In the genomic region with DNA sequence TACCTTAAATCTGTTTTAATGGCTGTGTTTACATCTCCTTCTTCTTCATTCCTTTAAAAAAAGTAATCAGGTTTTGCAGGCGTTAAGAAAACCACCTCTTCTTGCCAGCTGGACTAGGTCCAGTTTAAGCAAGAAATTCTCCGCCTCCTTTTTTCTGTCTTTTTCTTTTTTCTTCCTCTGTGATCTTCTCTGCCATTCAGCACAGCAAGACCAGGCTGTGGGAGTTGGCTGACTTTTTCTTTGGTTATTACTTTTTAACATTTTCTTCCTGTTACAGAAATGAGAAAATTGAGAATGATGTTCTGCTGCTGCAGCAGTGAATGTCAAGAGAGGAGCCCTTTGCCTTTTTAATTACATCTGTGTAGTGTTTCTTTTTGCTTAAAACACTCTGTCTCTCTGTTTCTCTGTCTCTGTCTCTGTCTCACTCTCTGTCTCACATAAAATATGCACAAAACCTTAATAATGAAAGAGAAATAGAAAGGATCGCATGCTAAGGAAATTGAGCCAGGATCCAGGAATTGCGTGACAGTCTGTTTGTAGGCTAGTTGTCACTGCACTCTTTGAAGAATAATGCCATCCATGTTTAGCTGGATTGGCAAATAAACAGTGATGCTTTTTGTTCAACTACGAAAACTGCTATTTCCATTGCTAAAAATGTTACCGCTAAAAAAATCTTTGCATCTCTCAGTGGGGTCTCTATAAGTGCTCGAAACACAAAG, we compare ENCODE assay signal across 17 cellular contexts.
DNase-seq lines count a peak whose midpoint lies in the region; ATAC-seq and TF ChIP-seq lines count a peak whose summit lies in the region.
"Had no signal": no experiment of that assay in that cellular context is flagged by ENCODE, and none has a peak within 500 bp of the region (broad histone marks: within the 10 kb centered on the region; RNA-seq: fewer than 3 reads in every experiment).

No MANE protein-coding gene starts in this region.

- DNase-seq in AG20443 (ENCODE audit: low spot score): peak; percentile 25
- DNase-seq in IMR-90: no peak
- DNase-seq in caudate nucleus (lab: John Stamatoyannopoulos, UW): no peak
- no peak for DNase-seq in nephron progenitor cell
- no peak for DNase-seq in NCI-H446 (lab: John Stamatoyannopoulos, UW)
- no peak for DNase-seq in NCI-H1105 (lab: John Stamatoyannopoulos, UW)
- no peak for DNase-seq in NCI-H226
- no peak for DNase-seq in OCI-M2 (lab: John Stamatoyannopoulos, UW; ENCODE audit: unreplicated experiment)
- DNase-seq: activated CD4-positive, alpha-beta T cell treated with anti-CD3 and anti-CD28 coated beads, Interleukin-2, amount 10 ng/mL, durations not matched to agents 7 days and 5 days; activated naive CD8-positive, alpha-beta T cell treated with anti-CD3 and anti-CD28 coated beads, Interleukin-2, amount 10 ng/mL, durations not matched to agents 7 days and 5 days; heart left ventricle; NCI-H69; ovary; stimulated activated CD4-positive, alpha-beta T cell treated with anti-CD3 and anti-CD28 coated beads, Interleukin-2, amount 100 ng/mL, for 48 hours; stomach had no signal

- peaks cover 23% of the 10 kb centered on the region for H3K4me1 Mint-ChIP-seq in nephron progenitor cell

- no peaks in the 10 kb centered on the region for H3K27me3 ChIP-seq in IMR-90 (ENCODE audit: control insufficient read depth, insufficient read depth, low read length)
- H3K27me3 ChIP-seq: heart left ventricle, ovary, SJCRH30, stomach had no signal

- H2BK5ac ChIP-seq in IMR-90 (ENCODE audit: low read depth, low read length, poor library complexity, severe bottlenecking): peak overlapping the region; percentile 30

- in situ Hi-C loops in IMR-90 (cut with MboI; ENCODE audit: low sequenced_read_pairs): no loop called here

- ATAC-seq in IMR-90 (ENCODE audit: low read depth): no peak
- ATAC-seq: heart left ventricle had no signal

- H3K9me3 ChIP-seq in IMR-90 (ENCODE audit: control insufficient read depth, insufficient read depth, low read length): no peaks in the 10 kb centered on the region
- H3K9me3 ChIP-seq: heart left ventricle, ovary, SJCRH30, stomach had no signal

- H3K4me3 ChIP-seq in IMR-90 (ENCODE audit: insufficient read depth, low read depth, low read length): no peak overlapping the region; the same call in 1 of the 2 replicates
- H3K4me3 ChIP-seq: ovary, SJCRH30, stomach had no signal

- H2AK5ac ChIP-seq in IMR-90 (ENCODE audit: low read depth, low read length): no peak overlapping the region

- H4K91ac ChIP-seq in IMR-90 (ENCODE audit: insufficient read depth, low read depth, low read length): peak overlapping the region; percentile 10; the same call in 1 of the 2 replicates

- H3K4me2 ChIP-seq in IMR-90 (ENCODE audit: low read depth, low read length): peak overlapping the region; percentile 89

- no peak for TF ChIP-seq POLR2A in IMR-90 (IDR thresholded peaks at IDR 0.05; ENCODE audit: low read depth, low read length)

- no TSS peak for BruUV-seq in IMR-90 (replicated peaks; lab: Mats Ljungman, UMichigan)

- H4K20me1 ChIP-seq in IMR-90 (ENCODE audit: insufficient read depth, low read length): no peaks in the 10 kb centered on the region

- peak overlapping the region; percentile 34; the same call in 1 of the 2 replicates for H3K4ac ChIP-seq in IMR-90 (ENCODE audit: low read depth, low read length)

- H3K36me3 Mint-ChIP-seq in nephron progenitor cell (ENCODE audit: low read depth): no peaks in the 10 kb centered on the region
- H3K36me3 Mint-ChIP-seq: activated naive CD8-positive, alpha-beta T cell treated with anti-CD3 and anti-CD28 coated beads, Interleukin-2, amount 10 ng/mL, durations not matched to agents 7 days and 5 days had no signal

- no peaks in the 10 kb centered on the region for H3K9me3 Mint-ChIP-seq in nephron progenitor cell
- H3K9me3 Mint-ChIP-seq: activated CD4-positive, alpha-beta T cell treated with anti-CD3 and anti-CD28 coated beads, Interleukin-2, amount 10 ng/mL, durations not matched to agents 7 days and 5 days; activated naive CD8-positive, alpha-beta T cell treated with anti-CD3 and anti-CD28 coated beads, Interleukin-2, amount 10 ng/mL, durations not matched to agents 7 days and 5 days; CD14-positive monocyte had no signal

- no peak overlapping the region for H2AK9ac ChIP-seq in IMR-90 (replicated peaks; ENCODE audit: low read depth, low read length, poor library complexity)

- peaks cover 6% of the 10 kb centered on the region for H3K27me3 Mint-ChIP-seq in nephron progenitor cell (ENCODE audit: low read depth, poor library complexity)
- H3K27me3 Mint-ChIP-seq: activated CD4-positive, alpha-beta T cell treated with anti-CD3 and anti-CD28 coated beads, Interleukin-2, amount 10 ng/mL, durations not matched to agents 7 days and 5 days; activated naive CD8-positive, alpha-beta T cell treated with anti-CD3 and anti-CD28 coated beads, Interleukin-2, amount 10 ng/mL, durations not matched to agents 7 days and 5 days had no signal

- no peak overlapping the region for H2AFZ ChIP-seq in IMR-90 (replicated peaks; ENCODE audit: low read length, poor library complexity)

- H3K36me3 ChIP-seq in IMR-90 (ENCODE audit: control insufficient read depth, insufficient read depth, low read length): no peaks in the 10 kb centered on the region
- H3K36me3 ChIP-seq: heart left ventricle, ovary, stomach had no signal

- POLR2A ChIA-PET in IMR-90 (lab: Charles Lee; ENCODE audit: unreplicated experiment): no interaction called here

- H4K5ac ChIP-seq in IMR-90 (ENCODE audit: low read depth, low read length): peak overlapping the region; percentile 57; the same call in 1 of the 2 replicates

- peak overlapping the region; percentile 20; the same call in 1 of the 2 replicates for H2BK20ac ChIP-seq in IMR-90 (ENCODE audit: low read depth, low read length)

- TF ChIP-seq CTCF in IMR-90 (conservative IDR thresholded peaks at IDR 0.05; ENCODE audit: low read depth, low read length): no peak
- no peak for TF ChIP-seq CTCF in nephron progenitor cell (IDR thresholded peaks at IDR 0.05)

- H3K18ac ChIP-seq in IMR-90 (ENCODE audit: low read depth, low read length): peak overlapping the region; percentile 46; the same call in 1 of the 2 replicates

- CTCF ChIA-PET in IMR-90 (lab: Yijun Ruan, JAX): no interaction called here

- H2BK120ac ChIP-seq in IMR-90 (ENCODE audit: low read depth, low read length): peak overlapping the region; percentile 29

- H3K27ac ChIP-seq in IMR-90 (ENCODE audit: insufficient read depth, low read length) (peak overlapping the region; percentile 26; the same call in 1 of the 2 replicates), caudate nucleus (ENCODE audit: low read depth, low read length) (peak overlapping the region; percentile 56)
- H3K27ac ChIP-seq: ovary, SJCRH30 had no signal

- H3K14ac ChIP-seq in IMR-90 (replicated peaks; ENCODE audit: low read depth, low read length): peak overlapping the region; percentile 18; the same call in 1 of the 2 replicates

- peaks cover 14% of the 10 kb centered on the region for H3K4me1 ChIP-seq in IMR-90 (ENCODE audit: control insufficient read depth, insufficient read depth, low read length)

- H3K4me3 Mint-ChIP-seq in nephron progenitor cell: no peak overlapping the region
- H3K4me3 Mint-ChIP-seq: activated CD4-positive, alpha-beta T cell treated with anti-CD3 and anti-CD28 coated beads, Interleukin-2, amount 10 ng/mL, durations not matched to agents 7 days and 5 days; activated naive CD8-positive, alpha-beta T cell treated with anti-CD3 and anti-CD28 coated beads, Interleukin-2, amount 10 ng/mL, durations not matched to agents 7 days and 5 days; CD14-positive monocyte had no signal

- 54% methylated on average over 3 of the region's 7 CpGs; no CpG with 5 or more reads in 1 of the 2 experiments for WGBS in IMR-90 (ENCODE audit: extremely low coverage in 2 of 2, insufficient read length in 1 of 2), 2 experiments

- 0 out of 3 replicates have a peak overlapping the region, but pooled peaks have one; percentile 3 for H2BK15ac ChIP-seq in IMR-90 (ENCODE audit: low read depth, low read length)

- peak overlapping the region; percentile 6 for H3K56ac ChIP-seq in IMR-90 (ENCODE audit: extremely low read depth, insufficient read depth, low read length)

- H3K9me1 ChIP-seq in IMR-90 (ENCODE audit: insufficient read depth, low read length): peaks cover 7% of the 10 kb centered on the region

- peak overlapping the region; percentile 15 to 22; a peak in 2 of 4 replicates for H4K8ac ChIP-seq in IMR-90 (ENCODE audit: low read depth in 2 of 2, low read length in 2 of 2)

- no peak overlapping the region; the same call in 1 of the 2 replicates for H3K9ac ChIP-seq in IMR-90 (ENCODE audit: low read depth, low read length)

- no peak for TF ChIP-seq RAD21 in IMR-90 (IDR thresholded peaks at IDR 0.05; ENCODE audit: low read length)

- dilution Hi-C loops in IMR-90 (cut with HindIII; ENCODE audit: low sequenced_read_pairs, unreplicated experiment): no loop called here

- intact Hi-C loops in IMR-90 (cut with micrococcal nuclease): no loop called here

- no peak overlapping the region for H3K23ac ChIP-seq in IMR-90 (ENCODE audit: low read depth, low read length)

- H3K27ac Mint-ChIP-seq in nephron progenitor cell: peak overlapping the region; percentile 5
- H3K27ac Mint-ChIP-seq: activated CD4-positive, alpha-beta T cell treated with anti-CD3 and anti-CD28 coated beads, Interleukin-2, amount 10 ng/mL, durations not matched to agents 7 days and 5 days; activated naive CD8-positive, alpha-beta T cell treated with anti-CD3 and anti-CD28 coated beads, Interleukin-2, amount 10 ng/mL, durations not matched to agents 7 days and 5 days had no signal

- peaks cover 3 to 56% of the 10 kb centered on the region in 2 experiments; a peak in 2 of 4 replicates for H3K79me1 ChIP-seq in IMR-90 (ENCODE audit: low read depth in 1 of 2, low read length in 2 of 2)

TF ChIP-seq in IMR-90, 13 proteins besides CTCF, POLR2A, EP300 and RAD21 (continues in another document):
- TF ChIP-seq FOS (IDR thresholded peaks at IDR 0.05; ENCODE audit: low read depth, low read length) (no peak), MAZ (IDR thresholded peaks at IDR 0.05; ENCODE audit: borderline replicate concordance, low read depth, low read length) (no peak), MXI1 (IDR thresholded peaks at IDR 0.05; ENCODE audit: borderline replicate concordance, low read depth, low read length) (no peak), RFX5 (IDR thresholded peaks at IDR 0.05; ENCODE audit: low read depth, low read length) (no peak), RCOR1 (IDR thresholded peaks at IDR 0.05; ENCODE audit: insufficient replicate concordance, low read length) (no peak), SMC3 (IDR thresholded peaks at IDR 0.05; ENCODE audit: low read depth, low read length) (no peak), CHD1 (IDR thresholded peaks at IDR 0.05; ENCODE audit: low read depth, low read length) (no peak)
